8 cellular contexts compared by ENCODE assay signal in the genomic region with DNA sequence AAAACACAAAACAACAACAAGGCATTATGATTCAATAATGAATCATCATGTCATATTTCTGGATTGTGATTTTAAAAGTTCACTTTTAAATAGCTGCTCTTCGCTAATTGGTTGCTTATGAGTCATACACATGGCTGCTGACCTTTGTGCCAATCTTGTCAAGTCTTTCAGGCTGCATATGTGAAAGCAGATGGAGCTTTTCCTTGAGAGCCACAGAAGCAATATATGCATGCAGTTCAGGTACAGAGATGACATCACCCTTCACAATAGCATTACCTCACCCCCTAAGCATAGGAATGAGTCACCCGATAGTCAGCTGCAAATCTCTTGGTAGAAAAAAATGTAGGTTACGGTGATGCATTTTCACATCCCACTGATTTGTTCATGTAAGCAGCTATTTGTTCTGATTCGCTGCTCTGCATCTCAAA. TPM values are rescaled to one million over a fixed set of nuclear protein-coding genes. Genes with fewer than 3 reads are reported as not detected.
DNase-seq lines count a peak whose midpoint lies in the region; ATAC-seq and TF ChIP-seq lines count a peak whose summit lies in the region.

No MANE protein-coding gene starts in this region.

- peaks cover 99% of the 10 kb centered on the region for H3K79me2 ChIP-seq in OCI-LY7 (ENCODE audit: insufficient read depth, low read depth, low read length)

- peak overlapping the region; percentile 99 for H3K27ac ChIP-seq in OCI-LY7 (ENCODE audit: low read depth, low read length, poor library complexity, severe bottlenecking)

- H3K27me3 Mint-ChIP-seq in activated naive CD4-positive, alpha-beta T cell treated with anti-CD3 and anti-CD28 coated beads for 36 hours (ENCODE audit: low read depth), result no peaks in the 10 kb centered on the region

- BruUV-seq in OCI-LY7 (replicated peaks; lab: Mats Ljungman, UMichigan), result no TSS peak

- peaks cover 67% of the 10 kb centered on the region for H3K36me3 ChIP-seq in OCI-LY7 (ENCODE audit: insufficient read depth, low read length)

- peak; percentile 100 for DNase-seq in DMS53 (lab: John Stamatoyannopoulos, UW)
- peak; percentile 72 for DNase-seq in GM20000 (ENCODE audit: low spot score)
- peak; percentile 87 for DNase-seq in OCI-LY7 (ENCODE audit: low spot score)
- peak; percentile 67 for DNase-seq in activated naive CD4-positive, alpha-beta T cell treated with anti-CD3 and anti-CD28 coated beads for 36 hours
- peak; percentile 97 for DNase-seq in glomerular endothelial cell (ENCODE audit: extremely low read depth, low read depth, low spot score)
- DNase-seq in putamen (ENCODE audit: low spot score), result peak; percentile 58
- no peak for DNase-seq in NCI-H1092 (lab: John Stamatoyannopoulos, UW)

- CTCF ChIA-PET in OCI-LY7 (lab: Charles Lee; ENCODE audit: unreplicated experiment), result no interaction called here
- CTCF ChIA-PET in activated naive CD4-positive, alpha-beta T cell treated with anti-CD3 and anti-CD28 coated beads for 36 hours (lab: Charles Lee), result interaction anchor here (0.7 to 1.0 kb wide), 3 partner anchors 28 to 72 kb away, joined by 3 read pairs; no protein-coding TSS in a partner anchor

- H4K20me1 ChIP-seq in OCI-LY7 (ENCODE audit: insufficient read depth, low read length), result no peaks in the 10 kb centered on the region

- peaks cover 35% of the 10 kb centered on the region for H3K4me1 Mint-ChIP-seq in activated naive CD4-positive, alpha-beta T cell treated with anti-CD3 and anti-CD28 coated beads for 36 hours (ENCODE audit: low read depth)

- H2AFZ ChIP-seq in OCI-LY7 (ENCODE audit: low read length), result no peak overlapping the region

- no peaks in the 10 kb centered on the region for H3K9me2 ChIP-seq in OCI-LY7 (ENCODE audit: insufficient read depth, low read length)

- no peak overlapping the region for H3K4me3 Mint-ChIP-seq in activated naive CD4-positive, alpha-beta T cell treated with anti-CD3 and anti-CD28 coated beads for 36 hours

- intact Hi-C loops in OCI-LY7 (cut with micrococcal nuclease; ENCODE audit: unreplicated experiment), result no loop called here
- intact Hi-C loops in activated naive CD4-positive, alpha-beta T cell treated with anti-CD3 and anti-CD28 coated beads for 36 hours (cut with micrococcal nuclease), result loop anchor here (1.0 kb wide), 3 partner anchors 27 to 91 kb away; partner anchors contain the start of genes EIF2AK3 and RPIA

- peak overlapping the region; percentile 16 for H3K27ac Mint-ChIP-seq in activated naive CD4-positive, alpha-beta T cell treated with anti-CD3 and anti-CD28 coated beads for 36 hours

- peaks cover 2% of the 10 kb centered on the region for H3K36me3 Mint-ChIP-seq in activated naive CD4-positive, alpha-beta T cell treated with anti-CD3 and anti-CD28 coated beads for 36 hours (ENCODE audit: low read depth)

- POLR2A ChIA-PET in OCI-LY7 (lab: Charles Lee), result interaction anchor here (0.6 to 1.7 kb wide), 5 partner anchors 8 to 260 kb away, joined by 3 to 6 read pairs (median 3); no protein-coding TSS in a partner anchor

- TF ChIP-seq CTCF in GM20000 (IDR thresholded peaks at IDR 0.05; ENCODE audit: extremely low read depth, missing control alignments) (no peak), OCI-LY7 (conservative IDR thresholded peaks at IDR 0.05; ENCODE audit: low read length) (no peak)

- H3K4me2 ChIP-seq in OCI-LY7 (ENCODE audit: low read length), result peak overlapping the region; percentile 72

- peaks cover 93% of the 10 kb centered on the region for H3K4me1 ChIP-seq in OCI-LY7 (ENCODE audit: insufficient read depth, low read length, poor library complexity, severe bottlenecking)

- ATAC-seq in HG03558 (IDR thresholded peaks at IDR 0.05; ENCODE audit: extremely low read depth, unreplicated experiment), result peak; percentile 98

- no peaks in the 10 kb centered on the region for H3K9me3 Mint-ChIP-seq in activated naive CD4-positive, alpha-beta T cell treated with anti-CD3 and anti-CD28 coated beads for 36 hours

- peaks cover 28% of the 10 kb centered on the region; the same call in 1 of the 2 replicates for H3K9me3 ChIP-seq in OCI-LY7 (ENCODE audit: low read length)

- H3K4me3 ChIP-seq in OCI-LY7 (ENCODE audit: low read depth, low read length, poor library complexity, severe bottlenecking), result peak overlapping the region; percentile 55

RNA-seq across cellular contexts. Expression of gene EIF2AK3, which starts 27.2 kb away (rescaled TPM):
- total RNA-seq in OCI-LY7 (2014; rRNA removed; shearing (Covaris generic)), result 49.4 and 52.7 TPM in 2 replicates
- total RNA-seq in OCI-LY7 (2022) (64.5 and 73.4 TPM in 2 replicates), glomerular endothelial cell (20.7 and 29.8 TPM in 2 replicates)
- total RNA-seq in activated naive CD4-positive, alpha-beta T cell treated with anti-CD3 and anti-CD28 coated beads for 36 hours, result 10 to 100 TPM; 10.0 to 13.7 TPM
